ENCODE assay signal across 9 cellular contexts in genomic region chr6:151482290-151482689, GRCh38. TPM values are rescaled to one million over a fixed set of nuclear protein-coding genes. Genes with fewer than 3 reads are reported as not detected.
DNase-seq lines count a peak whose midpoint lies in the region; TF ChIP-seq lines count a peak whose summit lies in the region.
"Had no signal": no experiment of that assay in that cellular context is flagged by ENCODE, and none has a peak within 500 bp of the region (broad histone marks: within the 10 kb centered on the region; RNA-seq: fewer than 3 reads in every experiment).

No MANE protein-coding gene starts in this region.

- H3K27ac ChIP-seq in skeletal muscle tissue (ENCODE audit: low read depth, low read length): peak overlapping the region; percentile 60
- H3K27ac ChIP-seq in Karpas-422 (ENCODE audit: low read length): no peak overlapping the region
- H3K27ac ChIP-seq: neural progenitor cell had no signal

- no peak overlapping the region for H2AFZ ChIP-seq in Karpas-422 (ENCODE audit: low read length)
- H2AFZ ChIP-seq: neural progenitor cell had no signal

- DNase-seq in GM13977 (ENCODE audit: low spot score) (peak; percentile 36), Kasumi-1 (lab: John Stamatoyannopoulos, UW) (peak; percentile 34 to 52), dedifferentiated amniotic fluid mesenchymal stem cell (ENCODE audit: extremely low spot score) (peak; percentile 26), middle frontal gyrus (ENCODE audit: extremely low spot score, low spot score) (no peak), NCI-H2227 (lab: John Stamatoyannopoulos, UW; ENCODE audit: unreplicated experiment) (no peak), OCI-M1 (lab: John Stamatoyannopoulos, UW) (no peak), Karpas-422 (no peak)

- H3K4me2 ChIP-seq in Karpas-422 (ENCODE audit: low read depth, low read length, poor library complexity, severe bottlenecking): no peak overlapping the region
- H3K4me2 ChIP-seq: neural progenitor cell had no signal

- H3K9me3 ChIP-seq in skeletal muscle tissue (ENCODE audit: control insufficient read depth in 3 of 3, low read length in 3 of 3): no peaks in the 10 kb centered on the region
- no peaks in the 10 kb centered on the region for H3K9me3 ChIP-seq in Karpas-422 (ENCODE audit: low read length)

- H3K79me2 ChIP-seq in Karpas-422 (ENCODE audit: low read length): no peaks in the 10 kb centered on the region

- H3K27me3 ChIP-seq in skeletal muscle tissue (ENCODE audit: control insufficient read depth in 3 of 3, insufficient read depth in 3 of 3, low read length in 3 of 3): no peaks in the 10 kb centered on the region
- no peaks in the 10 kb centered on the region for H3K27me3 ChIP-seq in Karpas-422 (ENCODE audit: low read length)
- H3K27me3 ChIP-seq: neural progenitor cell had no signal

- in situ Hi-C loops in GM13977 (cut with MboI; ENCODE audit: low pct_unique_long_range_greater_than_20kb, low sequenced_read_pairs, unreplicated experiment): no loop called here

- no peak overlapping the region for H3K9ac ChIP-seq in skeletal muscle tissue (ENCODE audit: low read depth in 1 of 3, low read length in 3 of 3)
- H3K9ac ChIP-seq in Karpas-422 (ENCODE audit: low read length): no peak overlapping the region
- H3K9ac ChIP-seq: neural progenitor cell had no signal

- H3K4me3 ChIP-seq in skeletal muscle tissue (ENCODE audit: low read length in 3 of 3) (peak overlapping the region in 1 of 3 donors; percentile 9), Karpas-422 (ENCODE audit: low read length) (no peak overlapping the region)
- H3K4me3 ChIP-seq: neural progenitor cell had no signal

- H3K9me2 ChIP-seq in Karpas-422 (replicated peaks; ENCODE audit: insufficient read depth, low read length): no peaks in the 10 kb centered on the region

- H3K4me1 ChIP-seq in skeletal muscle tissue (ENCODE audit: control insufficient read depth in 3 of 3, insufficient read depth in 3 of 3, low read length in 3 of 3): peaks cover 0 to 3% (median 0%) of the 10 kb centered on the region in 3 donors
- H3K4me1 ChIP-seq in Karpas-422 (ENCODE audit: low read length): peaks cover 5% of the 10 kb centered on the region
- H3K4me1 ChIP-seq: neural progenitor cell had no signal

- H3K36me3 ChIP-seq in skeletal muscle tissue (ENCODE audit: control insufficient read depth in 3 of 3, insufficient read depth in 3 of 3, low read length in 3 of 3) (no peaks in the 10 kb centered on the region), Karpas-422 (ENCODE audit: insufficient read depth, low read length) (no peaks in the 10 kb centered on the region)
- H3K36me3 ChIP-seq: neural progenitor cell had no signal

- TF ChIP-seq CTCF in GM13977 (IDR thresholded peaks at IDR 0.05; ENCODE audit: extremely low read depth, insufficient read depth, missing control alignments): no peak

- no peaks in the 10 kb centered on the region for H4K20me1 ChIP-seq in Karpas-422 (ENCODE audit: insufficient read depth, low read depth, low read length)

RNA-seq across cellular contexts. Expression of gene CCDC170, which starts 11.5 kb away (rescaled TPM):
- 1.0 TPM for total RNA-seq in skeletal muscle tissue
- not detected in 2 replicates for total RNA-seq in Karpas-422 (2014; rRNA removed; shearing (Covaris generic); ENCODE audit: low replicate concordance)

RNA-seq across cellular contexts. Expression of gene RMND1, which starts 30.4 kb away (rescaled TPM):
- 30.8 TPM for total RNA-seq in skeletal muscle tissue
- total RNA-seq in Karpas-422 (2014; rRNA removed; shearing (Covaris generic); ENCODE audit: low replicate concordance): 25.3 and 31.0 TPM in 2 replicates

Comparison
In these comparisons a context has a peak if more than half of its experiments do, and no peak if none do; other contexts are left out.
1. DNase-seq: peak in GM13977 (single experiment), Kasumi-1 (2 of 2) and dedifferentiated amniotic fluid mesenchymal stem cell (single experiment); none in middle frontal gyrus (single experiment), NCI-H2227 (single experiment), OCI-M1 (single experiment) and Karpas-422 (single experiment).